Comparison of ENCODE assay signal across 1 cellular context in genomic region chr14:105076805-105077648, GRCh38.
TF ChIP-seq lines count a peak whose summit lies in the region.

No MANE protein-coding gene starts in this region.

TF ChIP-seq in H1, 55 proteins besides CTCF, POLR2A, EP300 and RAD21:
- TF ChIP-seq PHF8 (conservative IDR thresholded peaks at IDR 0.05; ENCODE audit: low read depth, low read length): no peak
- TF ChIP-seq CTBP2 (IDR thresholded peaks at IDR 0.05; ENCODE audit: borderline replicate concordance, insufficient read depth, insufficient read length, low read length): no peak
- no peak for TF ChIP-seq SIN3A (conservative IDR thresholded peaks at IDR 0.05 in 1 of 2, IDR thresholded peaks at IDR 0.05 in 1 of 2; ENCODE audit: low read depth in 1 of 2, low read length in 2 of 2)
- no peak for TF ChIP-seq RFX5 (IDR thresholded peaks at IDR 0.05; ENCODE audit: borderline replicate concordance, low read depth, low read length)
- TF ChIP-seq GTF2F1 (IDR thresholded peaks at IDR 0.05; ENCODE audit: borderline replicate concordance, low read depth, low read length): no peak
- no peak for TF ChIP-seq BRCA1 (IDR thresholded peaks at IDR 0.05; ENCODE audit: low read depth, low read length)
- TF ChIP-seq KDM4A (IDR thresholded peaks at IDR 0.05; ENCODE audit: low read depth, low read length, severe bottlenecking): no peak
- TF ChIP-seq NRF1 (IDR thresholded peaks at IDR 0.05; ENCODE audit: low read depth, low read length): no peak
- no peak for TF ChIP-seq RXRA (IDR thresholded peaks at IDR 0.05; ENCODE audit: insufficient read depth, low read depth, low read length)
- no peak for TF ChIP-seq NANOG (IDR thresholded peaks at IDR 0.05; ENCODE audit: insufficient read depth, low read depth, low read length, poor library complexity, severe bottlenecking)
- no peak for TF ChIP-seq FOSL1 (IDR thresholded peaks at IDR 0.05; ENCODE audit: insufficient read depth, low read depth, low read length)
- no peak for TF ChIP-seq ZNF274 (IDR thresholded peaks at IDR 0.05; ENCODE audit: borderline replicate concordance, extremely low read depth, low read length)
- no peak for TF ChIP-seq SP4 (IDR thresholded peaks at IDR 0.05; ENCODE audit: low read length)
